Comparison of ENCODE assay signal across 23 cellular contexts in the genomic region with DNA sequence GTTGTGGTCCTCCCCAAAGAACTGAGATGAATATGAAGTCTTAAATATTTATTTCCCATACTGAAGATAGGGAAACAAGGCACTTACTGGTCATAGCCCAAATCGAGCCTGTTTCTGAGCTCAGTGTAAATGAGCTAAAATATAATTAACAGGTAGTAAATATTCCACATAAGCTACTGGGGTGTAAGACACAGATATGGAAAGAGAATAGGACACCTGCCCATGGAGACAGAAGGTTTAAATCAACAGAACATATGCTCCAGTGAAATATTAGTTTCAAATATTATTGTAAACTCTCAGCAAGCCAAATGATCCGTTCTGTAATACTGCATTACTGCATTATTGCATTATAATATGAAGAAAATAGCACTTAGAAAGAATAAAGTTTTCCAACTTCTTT.
"Had no signal": no experiment of that assay in that cellular context is flagged by ENCODE, and none has a peak within 500 bp of the region (broad histone marks: within the 10 kb centered on the region; RNA-seq: fewer than 3 reads in every experiment).

No MANE protein-coding gene starts in this region.

- DNase-seq: natural killer cell; occipital lobe; pancreas; psoas muscle; right cardiac atrium; right lobe of liver; sigmoid colon; small intestine; stimulated activated CD4-positive, alpha-beta T cell treated with anti-CD3 and anti-CD28 coated beads, Interleukin-15, amount 100 ng/mL, for 24 hours; stimulated activated CD4-positive, alpha-beta T cell treated with anti-CD3 and anti-CD28 coated beads, Interleukin-2, amount 100 ng/mL, for 24 hours; stimulated activated CD4-positive, alpha-beta T cell treated with anti-CD3 and anti-CD28 coated beads, Interleukin-2, amount 100 ng/mL, for 48 hours; stimulated activated CD4-positive, alpha-beta T cell treated with anti-CD3 and anti-CD28 coated beads, Interleukin-4, amount 100 ng/mL, for 24 hours; stimulated activated naive B cell treated with anti-CD40 and anti-IgM and Interleukin-4, amounts not matched to agents 10 μg/mL and 1 μg/mL and 100 μg/mL, for 72 hours; stimulated activated naive CD4-positive, alpha-beta T cell treated with Interleukin-2 at 50 U/mL for 16 hours; stomach; thyroid gland; trophoblast cell; upper lobe of left lung had no signal

- H3K27ac ChIP-seq: neural progenitor cell, pancreas, psoas muscle, right lobe of liver, sigmoid colon, stomach, thoracic aorta, thyroid gland, tibial nerve, upper lobe of left lung, vagina had no signal

- H3K4me1 ChIP-seq: neural progenitor cell, pancreas, psoas muscle, right lobe of liver, sigmoid colon, stomach, thyroid gland, tibial nerve, upper lobe of left lung, vagina had no signal

- H3K9me3 ChIP-seq: pancreas, psoas muscle, right lobe of liver, sigmoid colon, thoracic aorta, thyroid gland, tibial nerve, vagina had no signal

- H3K36me3 ChIP-seq: neural progenitor cell, pancreas, right lobe of liver, sigmoid colon, stomach, thoracic aorta, thyroid gland, tibial nerve, upper lobe of left lung, vagina had no signal

- ATAC-seq: natural killer cell; pancreas; psoas muscle; right cardiac atrium; right lobe of liver; stimulated activated effector memory CD8-positive, alpha-beta T cell treated with anti-CD3 and anti-CD28 coated beads, Interleukin-12 subunit alpha, Interleukin-12 subunit beta, amount 100 ng/mL, for 72 hours; stimulated activated naive B cell treated with anti-CD40 and anti-IgM and Interleukin-4, amounts not matched to agents 10 μg/mL and 1 μg/mL and 100 μg/mL, for 72 hours had no signal

- H3K4me3 ChIP-seq: neural progenitor cell, pancreas, psoas muscle, right lobe of liver, sigmoid colon, stomach, thoracic aorta, thyroid gland, tibial nerve, upper lobe of left lung, vagina had no signal

- H3K27me3 ChIP-seq: neural progenitor cell, pancreas, right lobe of liver, sigmoid colon, stomach, thyroid gland, tibial nerve, upper lobe of left lung, vagina had no signal
